2 cellular contexts compared by ENCODE assay signal in the genomic region with DNA sequence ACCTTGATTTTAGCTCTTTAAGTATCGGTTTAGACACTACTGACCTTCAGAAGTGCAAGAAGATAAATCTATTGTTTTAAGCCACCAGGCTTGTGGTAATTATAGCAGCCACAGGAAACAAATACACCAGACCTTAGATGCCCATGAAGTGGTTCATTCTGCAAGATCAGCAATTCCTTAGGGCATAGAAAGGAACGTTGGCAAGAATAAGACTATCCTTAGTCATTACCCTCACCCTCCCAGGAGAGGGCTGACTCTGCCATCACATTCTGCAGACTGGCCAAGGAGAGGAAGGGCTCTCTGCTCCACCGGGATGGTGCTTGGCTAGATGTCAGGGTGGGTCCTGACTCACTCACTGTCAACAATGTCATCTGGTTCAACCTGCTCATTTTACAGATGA.
TF ChIP-seq lines count a peak whose summit lies in the region.

No MANE protein-coding gene starts in this region.

TF ChIP-seq in IMR-90, 13 proteins besides CTCF, POLR2A, EP300 and RAD21:
- TF ChIP-seq, protein P1, sequence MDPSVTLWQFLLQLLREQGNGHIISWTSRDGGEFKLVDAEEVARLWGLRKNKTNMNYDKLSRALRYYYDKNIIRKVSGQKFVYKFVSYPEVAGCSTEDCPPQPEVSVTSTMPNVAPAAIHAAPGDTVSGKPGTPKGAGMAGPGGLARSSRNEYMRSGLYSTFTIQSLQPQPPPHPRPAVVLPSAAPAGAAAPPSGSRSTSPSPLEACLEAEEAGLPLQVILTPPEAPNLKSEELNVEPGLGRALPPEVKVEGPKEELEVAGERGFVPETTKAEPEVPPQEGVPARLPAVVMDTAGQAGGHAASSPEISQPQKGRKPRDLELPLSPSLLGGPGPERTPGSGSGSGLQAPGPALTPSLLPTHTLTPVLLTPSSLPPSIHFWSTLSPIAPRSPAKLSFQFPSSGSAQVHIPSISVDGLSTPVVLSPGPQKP (IDR thresholded peaks at IDR 0.05; ENCODE audit: borderline replicate concordance, low read depth, low read length), result no peak
- peak; percentile 95 for TF ChIP-seq MAFK (IDR thresholded peaks at IDR 0.05; ENCODE audit: low read depth, low read length)
- TF ChIP-seq, protein P2, sequence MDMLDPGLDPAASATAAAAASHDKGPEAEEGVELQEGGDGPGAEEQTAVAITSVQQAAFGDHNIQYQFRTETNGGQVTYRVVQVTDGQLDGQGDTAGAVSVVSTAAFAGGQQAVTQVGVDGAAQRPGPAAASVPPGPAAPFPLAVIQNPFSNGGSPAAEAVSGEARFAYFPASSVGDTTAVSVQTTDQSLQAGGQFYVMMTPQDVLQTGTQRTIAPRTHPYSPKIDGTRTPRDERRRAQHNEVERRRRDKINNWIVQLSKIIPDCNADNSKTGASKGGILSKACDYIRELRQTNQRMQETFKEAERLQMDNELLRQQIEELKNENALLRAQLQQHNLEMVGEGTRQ (IDR thresholded peaks at IDR 0.05; ENCODE audit: low read depth, low read length), result no peak
- no peak for TF ChIP-seq FOS (IDR thresholded peaks at IDR 0.05; ENCODE audit: low read depth, low read length)
- TF ChIP-seq SMC3 (IDR thresholded peaks at IDR 0.05; ENCODE audit: low read depth, low read length), result no peak
- no peak for TF ChIP-seq CEBPB (IDR thresholded peaks at IDR 0.05; ENCODE audit: low read depth, low read length)
TF ChIP-seq in IMR-90: peak in this region for 1.

TF ChIP-seq in HepG2, 621 proteins besides CTCF, POLR2A, EP300 and RAD21:
- no peak for TF ChIP-seq ZNF792 (CRISPR knock-in tag; IDR thresholded peaks at IDR 0.05)
- no peak for TF ChIP-seq PTBP1 (IDR thresholded peaks at IDR 0.05; ENCODE audit: low read depth, low read length, poor library complexity, severe bottlenecking)
- no peak for TF ChIP-seq ZNF556 (CRISPR knock-in tag; IDR thresholded peaks at IDR 0.05; ENCODE audit: borderline replicate concordance)
- peak; percentile 97 for TF ChIP-seq MAFF (IDR thresholded peaks at IDR 0.05; ENCODE audit: low read depth, low read length)
- TF ChIP-seq, protein P3, sequence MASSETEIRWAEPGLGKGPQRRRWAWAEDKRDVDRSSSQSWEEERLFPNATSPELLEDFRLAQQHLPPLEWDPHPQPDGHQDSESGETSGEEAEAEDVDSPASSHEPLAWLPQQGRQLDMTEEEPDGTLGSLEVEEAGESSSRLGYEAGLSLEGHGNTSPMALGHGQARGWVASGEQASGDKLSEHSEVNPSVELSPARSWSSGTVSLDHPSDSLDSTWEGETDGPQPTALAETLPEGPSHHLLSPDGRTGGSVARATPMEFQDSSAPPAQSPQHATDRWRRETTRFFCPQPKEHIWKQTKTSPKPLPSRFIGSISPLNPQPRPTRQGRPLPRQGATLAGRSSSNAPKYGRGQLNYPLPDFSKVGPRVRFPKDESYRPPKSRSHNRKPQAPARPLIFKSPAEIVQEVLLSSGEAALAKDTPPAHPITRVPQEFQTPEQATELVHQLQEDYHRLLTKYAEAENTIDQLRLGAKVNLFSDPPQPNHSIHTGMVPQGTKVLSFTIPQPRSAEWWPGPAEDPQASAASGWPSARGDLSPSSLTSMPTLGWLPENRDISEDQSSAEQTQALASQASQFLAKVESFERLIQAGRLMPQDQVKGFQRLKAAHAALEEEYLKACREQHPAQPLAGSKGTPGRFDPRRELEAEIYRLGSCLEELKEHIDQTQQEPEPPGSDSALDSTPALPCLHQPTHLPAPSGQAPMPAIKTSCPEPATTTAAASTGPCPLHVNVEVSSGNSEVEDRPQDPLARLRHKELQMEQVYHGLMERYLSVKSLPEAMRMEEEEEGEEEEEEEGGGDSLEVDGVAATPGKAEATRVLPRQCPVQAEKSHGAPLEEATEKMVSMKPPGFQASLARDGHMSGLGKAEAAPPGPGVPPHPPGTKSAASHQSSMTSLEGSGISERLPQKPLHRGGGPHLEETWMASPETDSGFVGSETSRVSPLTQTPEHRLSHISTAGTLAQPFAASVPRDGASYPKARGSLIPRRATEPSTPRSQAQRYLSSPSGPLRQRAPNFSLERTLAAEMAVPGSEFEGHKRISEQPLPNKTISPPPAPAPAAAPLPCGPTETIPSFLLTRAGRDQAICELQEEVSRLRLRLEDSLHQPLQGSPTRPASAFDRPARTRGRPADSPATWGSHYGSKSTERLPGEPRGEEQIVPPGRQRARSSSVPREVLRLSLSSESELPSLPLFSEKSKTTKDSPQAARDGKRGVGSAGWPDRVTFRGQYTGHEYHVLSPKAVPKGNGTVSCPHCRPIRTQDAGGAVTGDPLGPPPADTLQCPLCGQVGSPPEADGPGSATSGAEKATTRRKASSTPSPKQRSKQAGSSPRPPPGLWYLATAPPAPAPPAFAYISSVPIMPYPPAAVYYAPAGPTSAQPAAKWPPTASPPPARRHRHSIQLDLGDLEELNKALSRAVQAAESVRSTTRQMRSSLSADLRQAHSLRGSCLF (CRISPR knock-in tag; IDR thresholded peaks at IDR 0.05; ENCODE audit: borderline replicate concordance), result no peak
- peak; percentile 95 to 98 for TF ChIP-seq MAFK (conservative IDR thresholded peaks at IDR 0.05 in 1 of 2, IDR thresholded peaks at IDR 0.05 in 1 of 2; ENCODE audit: low read length in 2 of 2)
- TF ChIP-seq EZH2 (conservative IDR thresholded peaks at IDR 0.05; ENCODE audit: low read depth, low read length), result no peak
- TF ChIP-seq, protein P4, sequence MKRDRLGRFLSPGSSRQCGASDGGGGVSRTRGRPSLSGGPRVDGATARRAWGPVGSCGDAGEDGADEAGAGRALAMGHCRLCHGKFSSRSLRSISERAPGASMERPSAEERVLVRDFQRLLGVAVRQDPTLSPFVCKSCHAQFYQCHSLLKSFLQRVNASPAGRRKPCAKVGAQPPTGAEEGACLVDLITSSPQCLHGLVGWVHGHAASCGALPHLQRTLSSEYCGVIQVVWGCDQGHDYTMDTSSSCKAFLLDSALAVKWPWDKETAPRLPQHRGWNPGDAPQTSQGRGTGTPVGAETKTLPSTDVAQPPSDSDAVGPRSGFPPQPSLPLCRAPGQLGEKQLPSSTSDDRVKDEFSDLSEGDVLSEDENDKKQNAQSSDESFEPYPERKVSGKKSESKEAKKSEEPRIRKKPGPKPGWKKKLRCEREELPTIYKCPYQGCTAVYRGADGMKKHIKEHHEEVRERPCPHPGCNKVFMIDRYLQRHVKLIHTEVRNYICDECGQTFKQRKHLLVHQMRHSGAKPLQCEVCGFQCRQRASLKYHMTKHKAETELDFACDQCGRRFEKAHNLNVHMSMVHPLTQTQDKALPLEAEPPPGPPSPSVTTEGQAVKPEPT (CRISPR knock-in tag; IDR thresholded peaks at IDR 0.05; ENCODE audit: low read depth), result no peak
- no peak for TF ChIP-seq ATF7-NPFF (CRISPR knock-in tag; IDR thresholded peaks at IDR 0.05; ENCODE audit: low read depth)
- no peak for TF ChIP-seq ZEB1 (IDR thresholded peaks at IDR 0.05; ENCODE audit: insufficient replicate concordance, low read depth)
- no peak for TF ChIP-seq ZNF337 (CRISPR knock-in tag; IDR thresholded peaks at IDR 0.05; ENCODE audit: borderline replicate concordance, low read depth)
- no peak for TF ChIP-seq ARNTL (CRISPR knock-in tag; IDR thresholded peaks at IDR 0.05)
- TF ChIP-seq NR2F2 (IDR thresholded peaks at IDR 0.05; ENCODE audit: borderline replicate concordance, low read depth), result no peak
- TF ChIP-seq, protein P5, sequence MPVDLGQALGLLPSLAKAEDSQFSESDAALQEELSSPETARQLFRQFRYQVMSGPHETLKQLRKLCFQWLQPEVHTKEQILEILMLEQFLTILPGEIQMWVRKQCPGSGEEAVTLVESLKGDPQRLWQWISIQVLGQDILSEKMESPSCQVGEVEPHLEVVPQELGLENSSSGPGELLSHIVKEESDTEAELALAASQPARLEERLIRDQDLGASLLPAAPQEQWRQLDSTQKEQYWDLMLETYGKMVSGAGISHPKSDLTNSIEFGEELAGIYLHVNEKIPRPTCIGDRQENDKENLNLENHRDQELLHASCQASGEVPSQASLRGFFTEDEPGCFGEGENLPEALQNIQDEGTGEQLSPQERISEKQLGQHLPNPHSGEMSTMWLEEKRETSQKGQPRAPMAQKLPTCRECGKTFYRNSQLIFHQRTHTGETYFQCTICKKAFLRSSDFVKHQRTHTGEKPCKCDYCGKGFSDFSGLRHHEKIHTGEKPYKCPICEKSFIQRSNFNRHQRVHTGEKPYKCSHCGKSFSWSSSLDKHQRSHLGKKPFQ (CRISPR knock-in tag; IDR thresholded peaks at IDR 0.05; ENCODE audit: insufficient replicate concordance), result no peak
- TF ChIP-seq NR3C1 (CRISPR knock-in tag; IDR thresholded peaks at IDR 0.05), result no peak
- no peak for TF ChIP-seq ZNF343 (CRISPR knock-in tag; IDR thresholded peaks at IDR 0.05)
- TF ChIP-seq ELF3 (CRISPR knock-in tag; IDR thresholded peaks at IDR 0.05), result 0 out of 2 replicates have a peak, but pooled peaks have one; percentile 15
- TF ChIP-seq, protein P6, sequence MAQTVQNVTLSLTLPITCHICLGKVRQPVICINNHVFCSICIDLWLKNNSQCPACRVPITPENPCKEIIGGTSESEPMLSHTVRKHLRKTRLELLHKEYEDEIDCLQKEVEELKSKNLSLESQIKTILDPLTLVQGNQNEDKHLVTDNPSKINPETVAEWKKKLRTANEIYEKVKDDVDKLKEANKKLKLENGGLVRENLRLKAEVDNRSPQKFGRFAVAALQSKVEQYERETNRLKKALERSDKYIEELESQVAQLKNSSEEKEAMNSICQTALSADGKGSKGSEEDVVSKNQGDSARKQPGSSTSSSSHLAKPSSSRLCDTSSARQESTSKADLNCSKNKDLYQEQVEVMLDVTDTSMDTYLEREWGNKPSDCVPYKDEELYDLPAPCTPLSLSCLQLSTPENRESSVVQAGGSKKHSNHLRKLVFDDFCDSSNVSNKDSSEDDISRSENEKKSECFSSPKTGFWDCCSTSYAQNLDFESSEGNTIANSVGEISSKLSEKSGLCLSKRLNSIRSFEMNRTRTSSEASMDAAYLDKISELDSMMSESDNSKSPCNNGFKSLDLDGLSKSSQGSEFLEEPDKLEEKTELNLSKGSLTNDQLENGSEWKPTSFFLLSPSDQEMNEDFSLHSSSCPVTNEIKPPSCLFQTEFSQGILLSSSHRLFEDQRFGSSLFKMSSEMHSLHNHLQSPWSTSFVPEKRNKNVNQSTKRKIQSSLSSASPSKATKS (CRISPR knock-in tag; IDR thresholded peaks at IDR 0.05), result no peak
- TF ChIP-seq, protein P7, sequence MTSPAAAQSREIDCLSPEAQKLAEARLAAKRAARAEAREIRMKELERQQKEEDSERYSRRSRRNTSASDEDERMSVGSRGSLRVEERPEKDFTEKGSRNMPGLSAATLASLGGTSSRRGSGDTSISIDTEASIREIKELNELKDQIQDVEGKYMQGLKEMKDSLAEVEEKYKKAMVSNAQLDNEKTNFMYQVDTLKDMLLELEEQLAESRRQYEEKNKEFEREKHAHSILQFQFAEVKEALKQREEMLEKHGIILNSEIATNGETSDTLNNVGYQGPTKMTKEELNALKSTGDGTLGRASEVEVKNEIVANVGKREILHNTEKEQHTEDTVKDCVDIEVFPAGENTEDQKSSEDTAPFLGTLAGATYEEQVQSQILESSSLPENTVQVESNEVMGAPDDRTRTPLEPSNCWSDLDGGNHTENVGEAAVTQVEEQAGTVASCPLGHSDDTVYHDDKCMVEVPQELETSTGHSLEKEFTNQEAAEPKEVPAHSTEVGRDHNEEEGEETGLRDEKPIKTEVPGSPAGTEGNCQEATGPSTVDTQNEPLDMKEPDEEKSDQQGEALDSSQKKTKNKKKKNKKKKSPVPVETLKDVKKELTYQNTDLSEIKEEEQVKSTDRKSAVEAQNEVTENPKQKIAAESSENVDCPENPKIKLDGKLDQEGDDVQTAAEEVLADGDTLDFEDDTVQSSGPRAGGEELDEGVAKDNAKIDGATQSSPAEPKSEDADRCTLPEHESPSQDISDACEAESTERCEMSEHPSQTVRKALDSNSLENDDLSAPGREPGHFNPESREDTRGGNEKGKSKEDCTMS (CRISPR knock-in tag; conservative IDR thresholded peaks at IDR 0.05), result no peak
- no peak for TF ChIP-seq ZNF441 (CRISPR knock-in tag; IDR thresholded peaks at IDR 0.05; ENCODE audit: borderline replicate concordance)
- TF ChIP-seq SIN3B (IDR thresholded peaks at IDR 0.05; ENCODE audit: low read length), result no peak
